In genomic region chr7:57653262-57653830, GRCh38 we compare ENCODE assay signal across 7 cellular contexts.
"Had no signal": no experiment of that assay in that cellular context is flagged by ENCODE, and none has a peak within 500 bp of the region (broad histone marks: within the 10 kb centered on the region; RNA-seq: fewer than 3 reads in every experiment).

No MANE protein-coding gene starts in this region.

- FAIRE-seq: HTR-8/SVneo, K562 had no signal

- H3K4me3 Mint-ChIP-seq: H9 had no signal

- H3K4me1 Mint-ChIP-seq: H9 had no signal

- DNase-seq: GM23248, GOT3, H9, HCEC 1CT, IMR-90 had no signal

- H3K4me3 ChIP-seq: GM23248, K562 had no signal

- H3K27ac ChIP-seq: GM23248 had no signal

- H3K9ac ChIP-seq: GM23248 had no signal

- H2AFZ ChIP-seq: GM23248 had no signal

- H3K27ac Mint-ChIP-seq: H9 had no signal
